Comparison of ENCODE assay signal across 21 cellular contexts in the genomic region with DNA sequence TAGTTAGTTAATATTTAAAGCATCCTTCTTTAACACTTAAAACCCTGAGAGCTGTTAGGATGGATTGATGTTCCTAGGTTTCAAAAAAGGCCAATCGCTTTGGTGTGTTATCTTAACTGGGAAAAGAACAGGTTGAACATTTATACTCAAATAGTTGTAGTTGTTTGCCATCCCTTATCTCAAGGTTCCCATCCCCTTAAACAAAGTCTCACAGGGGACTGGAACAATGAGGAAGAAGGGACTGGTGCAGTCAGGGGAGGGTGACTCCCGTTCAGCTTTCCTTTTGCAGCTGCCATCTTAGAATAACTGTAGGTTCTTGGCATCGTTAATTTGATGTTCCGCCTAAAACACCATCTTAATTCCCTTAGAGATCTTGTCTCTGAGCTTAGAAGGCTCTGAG. TPM values are rescaled to one million over a fixed set of nuclear protein-coding genes. Genes with fewer than 3 reads are reported as not detected.
DNase-seq lines count a peak whose midpoint lies in the region; ATAC-seq and TF ChIP-seq lines count a peak whose summit lies in the region.
"Had no signal": no experiment of that assay in that cellular context is flagged by ENCODE, and none has a peak within 500 bp of the region (broad histone marks: within the 10 kb centered on the region; RNA-seq: fewer than 3 reads in every experiment).

No MANE protein-coding gene starts in this region.

- no peak for TF ChIP-seq EP300 in upper lobe of left lung (IDR thresholded peaks at IDR 0.05)

- H3K4me3 Mint-ChIP-seq in memory B cell: no peak overlapping the region

- H3K9me3 Mint-ChIP-seq in activated naive CD4-positive, alpha-beta T cell treated with anti-CD3 and anti-CD28 coated beads, Interleukin-2, amount 50 U/mL, for 72 hours: peaks cover 0 to 5% of the 10 kb centered on the region in 2 donors
- no peaks in the 10 kb centered on the region for H3K9me3 Mint-ChIP-seq in memory B cell

- H3K27ac ChIP-seq in VCaP (peak overlapping the region; percentile 99), upper lobe of left lung (peak overlapping the region in 3 of 4 donors; percentile 2 to 98 (median 96))
- H3K27ac ChIP-seq: epithelial cell of prostate, foreskin keratinocyte, GM23248, neutrophil, suprapubic skin had no signal

- ATAC-seq in activated naive CD4-positive, alpha-beta T cell treated with anti-CD3 and anti-CD28 coated beads, Interleukin-2, amount 50 U/mL, for 72 hours: no peak
- no peak for ATAC-seq in memory B cell (ENCODE audit: low read depth)
- no peak for ATAC-seq in upper lobe of left lung (ENCODE audit: low FRiP score in 2 of 2)
- ATAC-seq: foreskin keratinocyte had no signal

- no peaks in the 10 kb centered on the region for H3K9me3 ChIP-seq in upper lobe of left lung
- no peaks in the 10 kb centered on the region for H3K9me3 ChIP-seq in MG63
- H3K9me3 ChIP-seq: neutrophil, suprapubic skin had no signal

- peak overlapping the region; percentile 70 to 99 for H3K27ac Mint-ChIP-seq in activated naive CD4-positive, alpha-beta T cell treated with anti-CD3 and anti-CD28 coated beads, Interleukin-2, amount 50 U/mL, for 72 hours
- H3K27ac Mint-ChIP-seq in memory B cell: peak overlapping the region; percentile 99

- peaks cover 17 to 23% of the 10 kb centered on the region in 2 donors for H3K36me3 Mint-ChIP-seq in activated naive CD4-positive, alpha-beta T cell treated with anti-CD3 and anti-CD28 coated beads, Interleukin-2, amount 50 U/mL, for 72 hours
- H3K36me3 Mint-ChIP-seq in memory B cell: no peaks in the 10 kb centered on the region

- no peak for TF ChIP-seq POLR2A in upper lobe of left lung (IDR thresholded peaks at IDR 0.05)

- TF ChIP-seq CTCF in VCaP (conservative IDR thresholded peaks at IDR 0.05): no peak
- TF ChIP-seq CTCF in upper lobe of left lung (IDR thresholded peaks at IDR 0.05): no peak

- H3K4me1 ChIP-seq in upper lobe of left lung: peaks cover 17 to 23% (median 20%) of the 10 kb centered on the region in 4 donors

- DNase-seq in activated naive CD4-positive, alpha-beta T cell treated with anti-CD3 and anti-CD28 coated beads, Interleukin-2, amount 50 U/mL, for 72 hours (ENCODE audit: low spot score in 2 of 2): no peak
- DNase-seq in activated naive CD4-positive, alpha-beta T cell (lab: John Stamatoyannopoulos, UW): no peak
- DNase-seq in memory B cell (ENCODE audit: low spot score in 2 of 2) (no peak), upper lobe of left lung (no peak), SK-N-DZ (ENCODE audit: low spot score) (no peak), mesenteric fat pad (ENCODE audit: low spot score) (no peak), MG63 (no peak)
- DNase-seq: activated CD4-positive, alpha-beta T cell treated with anti-CD3 and anti-CD28 coated beads, Interleukin-2, amount 50 U/mL, for 48 hours; amniotic stem cell; foreskin keratinocyte; GM23248; mesenchymal stem cell; NCI-H1048; NCI-H2029 treated with DMSO at 0.1 percent for 48 hours; NK-92 treated with Interleukin-12 subunit alpha and Interleukin-12 subunit beta, amount 100 ng/mL, for 24 hours; RPMI8226; stimulated activated CD4-positive, alpha-beta T cell treated with anti-CD3 and anti-CD28 coated beads, Interleukin-12 subunit alpha, Interleukin-12 subunit beta, amount 100 ng/mL, for 4 hours had no signal

- H3K27me3 Mint-ChIP-seq in memory B cell: peaks cover 4% of the 10 kb centered on the region

- H3K27me3 ChIP-seq in upper lobe of left lung (no peaks in the 10 kb centered on the region), MG63 (no peaks in the 10 kb centered on the region; the same call in 1 of the 2 replicates)
- H3K27me3 ChIP-seq: foreskin keratinocyte, neutrophil, suprapubic skin had no signal

- H3K4me1 Mint-ChIP-seq in memory B cell: peaks cover 10% of the 10 kb centered on the region

- H3K4me3 ChIP-seq in upper lobe of left lung: no peak overlapping the region
- H3K4me3 ChIP-seq in MG63: no peak overlapping the region
- H3K4me3 ChIP-seq: GM23248, suprapubic skin had no signal

- 85 to 86% methylated on average over 4 of the region's 4 CpGs for WGBS in upper lobe of left lung, 2 donors

- H3K36me3 ChIP-seq in upper lobe of left lung (no peaks in the 10 kb centered on the region), MG63 (no peaks in the 10 kb centered on the region)
- H3K36me3 ChIP-seq: neutrophil, suprapubic skin had no signal

RNA-seq across cellular contexts. Expression of a gene that starts 2.6 kb away (rescaled TPM):
- total RNA-seq in activated naive CD4-positive, alpha-beta T cell treated with anti-CD3 and anti-CD28 coated beads, Interleukin-2, amount 50 U/mL, for 72 hours: 10 to 100 TPM; 35.7 to 49.5 TPM
- total RNA-seq in upper lobe of left lung (10 to 100 TPM; 19.0 to 53.1 (median 32.2) TPM), mesenteric fat pad (33.9 TPM)
- 39.5 and 40.5 TPM in 2 replicates for polyA plus RNA-seq in SK-N-DZ (2014; cell fraction: cytosol; rRNA removed)
- 31.6 and 35.5 TPM in 2 replicates for polyA plus RNA-seq in SK-N-DZ (2014; cell fraction: nucleus; rRNA removed)
- total RNA-seq in MG63 (2014; rRNA removed; shearing (Covaris generic); ENCODE audit: low replicate concordance): 23.4 and 34.0 TPM in 2 replicates
